9 cellular contexts compared by ENCODE assay signal in genomic region chr5:147949711-147950573, GRCh38. TPM values are rescaled to one million over a fixed set of nuclear protein-coding genes. Genes with fewer than 3 reads are reported as not detected.
DNase-seq lines count a peak whose midpoint lies in the region; ATAC-seq and TF ChIP-seq lines count a peak whose summit lies in the region.
"Had no signal": no experiment of that assay in that cellular context is flagged by ENCODE, and none has a peak within 500 bp of the region (broad histone marks: within the 10 kb centered on the region; RNA-seq: fewer than 3 reads in every experiment).

No MANE protein-coding gene starts in this region.

- no peak overlapping the region for H3K23ac ChIP-seq in IMR-90 (ENCODE audit: low read depth, low read length)

- no peak overlapping the region for H2BK15ac ChIP-seq in IMR-90 (ENCODE audit: low read depth, low read length)

- H3K27me3 ChIP-seq in IMR-90 (ENCODE audit: control insufficient read depth, insufficient read depth, low read length), result no peaks in the 10 kb centered on the region
- no peaks in the 10 kb centered on the region for H3K27me3 ChIP-seq in sigmoid colon
- H3K27me3 ChIP-seq: SJCRH30 had no signal

- H3K4me3 ChIP-seq in IMR-90 (ENCODE audit: insufficient read depth, low read depth, low read length) (no peak overlapping the region), fibroblast of the aortic adventitia (ENCODE audit: low read depth, low read length) (no peak overlapping the region), sigmoid colon (no peak overlapping the region)
- H3K4me3 ChIP-seq: SJCRH30 had no signal

- H3K9me1 ChIP-seq in IMR-90 (ENCODE audit: insufficient read depth, low read length), result no peaks in the 10 kb centered on the region

- POLR2A ChIA-PET in IMR-90 (lab: Charles Lee; ENCODE audit: unreplicated experiment), result no interaction called here

- BruUV-seq in IMR-90 (replicated peaks; lab: Mats Ljungman, UMichigan), result no TSS peak

- H2BK20ac ChIP-seq in IMR-90 (ENCODE audit: low read depth, low read length), result no peak overlapping the region

- TF ChIP-seq CTCF in GM20000 (IDR thresholded peaks at IDR 0.05; ENCODE audit: extremely low read depth, missing control alignments) (peak; percentile 17), IMR-90 (conservative IDR thresholded peaks at IDR 0.05; ENCODE audit: low read depth, low read length) (peak; percentile 63), fibroblast of the aortic adventitia (IDR thresholded peaks at IDR 0.05; ENCODE audit: insufficient read depth, low read length) (peak; percentile 72), sigmoid colon (IDR thresholded peaks at IDR 0.05) (peak; percentile 34 to 64 (median 50))

- H2BK5ac ChIP-seq in IMR-90 (ENCODE audit: low read depth, low read length, poor library complexity, severe bottlenecking), result no peak overlapping the region

- H2AK9ac ChIP-seq in IMR-90 (replicated peaks; ENCODE audit: low read depth, low read length, poor library complexity), result no peak overlapping the region

- H3K4me1 ChIP-seq in IMR-90 (ENCODE audit: control insufficient read depth, insufficient read depth, low read length) (no peaks in the 10 kb centered on the region), sigmoid colon (peaks cover 0 to 7% (median 0%) of the 10 kb centered on the region in 4 donors)
- H3K4me1 ChIP-seq: SJCRH30 had no signal

- H3K56ac ChIP-seq in IMR-90 (ENCODE audit: extremely low read depth, insufficient read depth, low read length), result no peak overlapping the region

- no peaks in the 10 kb centered on the region for H4K20me1 ChIP-seq in IMR-90 (ENCODE audit: insufficient read depth, low read length)

- CTCF ChIA-PET in IMR-90 (lab: Yijun Ruan, JAX), result interaction anchor here (0.6 to 1.1 kb wide), 2 partner anchors 26 to 781 kb away, joined by 5 read pairs; no protein-coding TSS in a partner anchor

- no peak overlapping the region for H3K9ac ChIP-seq in IMR-90 (ENCODE audit: low read depth, low read length)

- DNase-seq in DMS 273 (lab: John Stamatoyannopoulos, UW; ENCODE audit: unreplicated experiment) (peak; percentile 63), GM20000 (ENCODE audit: low spot score) (peak; percentile 54), IMR-90 (peak; percentile 39), SHP77 treated with DMSO at 0.1 percent for 48 hours (lab: John Stamatoyannopoulos, UW) (peak; percentile 5), fibroblast of the aortic adventitia (ENCODE audit: low read depth) (peak; percentile 63), sigmoid colon (no peak), C1 segment of cervical spinal cord (lab: John Stamatoyannopoulos, UW) (no peak), T-helper 9 cell (no peak)

- no peak overlapping the region for H2AFZ ChIP-seq in IMR-90 (replicated peaks; ENCODE audit: low read length, poor library complexity)

- H3K36me3 ChIP-seq in IMR-90 (ENCODE audit: control insufficient read depth, insufficient read depth, low read length) (no peaks in the 10 kb centered on the region), sigmoid colon (no peaks in the 10 kb centered on the region)
- H3K36me3 ChIP-seq: SJCRH30 had no signal

- peak; percentile 54 for TF ChIP-seq RAD21 in IMR-90 (IDR thresholded peaks at IDR 0.05; ENCODE audit: low read length)

- H3K9me3 ChIP-seq in IMR-90 (ENCODE audit: control insufficient read depth, insufficient read depth, low read length) (no peaks in the 10 kb centered on the region), sigmoid colon (no peaks in the 10 kb centered on the region)
- H3K9me3 ChIP-seq: SJCRH30 had no signal

- intact Hi-C loops in IMR-90 (cut with micrococcal nuclease), result loop anchor here (2.0 to 5.0 kb wide), 3 partner anchors 172 to 781 kb away; no protein-coding TSS in a partner anchor
- intact Hi-C loops in sigmoid colon (cut with DNase I), result loop anchor here (2.0 kb wide), 1 partner anchor 171 kb away; no protein-coding TSS in a partner anchor

- H2AK5ac ChIP-seq in IMR-90 (ENCODE audit: low read depth, low read length), result no peak overlapping the region

- H4K8ac ChIP-seq in IMR-90 (ENCODE audit: low read depth in 2 of 2, low read length in 2 of 2), result no peak overlapping the region

- H3K14ac ChIP-seq in IMR-90 (replicated peaks; ENCODE audit: low read depth, low read length), result no peak overlapping the region

- dilution Hi-C loops in IMR-90 (cut with HindIII; ENCODE audit: low sequenced_read_pairs, unreplicated experiment), result no loop called here

- H3K18ac ChIP-seq in IMR-90 (ENCODE audit: low read depth, low read length), result no peak overlapping the region

- peak; percentile 64 for ATAC-seq in IMR-90 (ENCODE audit: low read depth)

- no peak overlapping the region for H2BK120ac ChIP-seq in IMR-90 (ENCODE audit: low read depth, low read length)

- no peak overlapping the region for H3K4me2 ChIP-seq in IMR-90 (ENCODE audit: low read depth, low read length)

- no CpG with 5 or more reads among the region's 2 CpGs for WGBS in IMR-90 (ENCODE audit: extremely low coverage in 2 of 2, insufficient read length in 1 of 2), 2 experiments
- 36 to 56% methylated on average over 2 of the region's 2 CpGs for WGBS in sigmoid colon, 2 donors

- H4K5ac ChIP-seq in IMR-90 (ENCODE audit: low read depth, low read length), result no peak overlapping the region

- no peak overlapping the region for H4K91ac ChIP-seq in IMR-90 (ENCODE audit: insufficient read depth, low read depth, low read length)

- no peak overlapping the region for H3K4ac ChIP-seq in IMR-90 (ENCODE audit: low read depth, low read length)

- TF ChIP-seq EP300 in sigmoid colon (IDR thresholded peaks at IDR 0.05), result no peak

- H3K27ac ChIP-seq in IMR-90 (ENCODE audit: insufficient read depth, low read length) (no peak overlapping the region), sigmoid colon (no peak overlapping the region)
- H3K27ac ChIP-seq: SJCRH30 had no signal

- TF ChIP-seq POLR2A in IMR-90 (IDR thresholded peaks at IDR 0.05; ENCODE audit: low read depth, low read length) (no peak), sigmoid colon (IDR thresholded peaks at IDR 0.05) (no peak)

- in situ Hi-C loops in IMR-90 (cut with MboI; ENCODE audit: low sequenced_read_pairs), result no loop called here

- H3K79me1 ChIP-seq in IMR-90 (ENCODE audit: low read depth in 1 of 2, low read length in 2 of 2), result no peaks in the 10 kb centered on the region

TF ChIP-seq in IMR-90, 13 proteins besides CTCF, POLR2A, EP300 and RAD21:
- TF ChIP-seq FOS (IDR thresholded peaks at IDR 0.05; ENCODE audit: low read depth, low read length) (no peak), SMC3 (IDR thresholded peaks at IDR 0.05; ENCODE audit: low read depth, low read length) (peak; percentile 28; the same call in 1 of the 2 replicates)
TF ChIP-seq in IMR-90: peak in this region for 1.

RNA-seq across cellular contexts. Expression of gene C5orf46, which starts 43.6 kb away (rescaled TPM):
- total RNA-seq in IMR-90 (2012; rRNA removed), result not detected in 2 replicates
- 0.98 and 1.3 TPM in 2 replicates for polyA plus RNA-seq in IMR-90 (2012; rRNA removed)
- polyA plus RNA-seq in IMR-90 (2012; cell fraction: cytosol; rRNA removed), result 0.40 TPM in 1 of 2 replicates, not detected in the other
- 0.56 TPM in 1 of 2 replicates, not detected in the other for polyA plus RNA-seq in IMR-90 (2012; cell fraction: nucleus; rRNA removed; ENCODE audit: low replicate concordance)
- total RNA-seq in fibroblast of the aortic adventitia (ENCODE audit: low replicate concordance), result not detected in 2 replicates
- total RNA-seq in sigmoid colon, result not detected
- not detected for polyA plus RNA-seq in sigmoid colon

Comparison
In these comparisons a context has a peak if more than half of its experiments do, and no peak if none do; other contexts are left out.
1. DNase-seq: peak in DMS 273 (single experiment), GM20000 (single experiment), IMR-90 (single experiment), SHP77 treated with DMSO at 0.1 percent for 48 hours (single experiment) and fibroblast of the aortic adventitia (single experiment); none in sigmoid colon (single experiment), C1 segment of cervical spinal cord (0 of 14) and T-helper 9 cell (single experiment).
2. CTCF ChIP-seq: peak in every context shown above with its lines; median percentile 72 in fibroblast of the aortic adventitia; 63 in IMR-90; 50 in sigmoid colon; 17 in GM20000.